ENCODE assay signal across 11 cellular contexts in the genomic region with DNA sequence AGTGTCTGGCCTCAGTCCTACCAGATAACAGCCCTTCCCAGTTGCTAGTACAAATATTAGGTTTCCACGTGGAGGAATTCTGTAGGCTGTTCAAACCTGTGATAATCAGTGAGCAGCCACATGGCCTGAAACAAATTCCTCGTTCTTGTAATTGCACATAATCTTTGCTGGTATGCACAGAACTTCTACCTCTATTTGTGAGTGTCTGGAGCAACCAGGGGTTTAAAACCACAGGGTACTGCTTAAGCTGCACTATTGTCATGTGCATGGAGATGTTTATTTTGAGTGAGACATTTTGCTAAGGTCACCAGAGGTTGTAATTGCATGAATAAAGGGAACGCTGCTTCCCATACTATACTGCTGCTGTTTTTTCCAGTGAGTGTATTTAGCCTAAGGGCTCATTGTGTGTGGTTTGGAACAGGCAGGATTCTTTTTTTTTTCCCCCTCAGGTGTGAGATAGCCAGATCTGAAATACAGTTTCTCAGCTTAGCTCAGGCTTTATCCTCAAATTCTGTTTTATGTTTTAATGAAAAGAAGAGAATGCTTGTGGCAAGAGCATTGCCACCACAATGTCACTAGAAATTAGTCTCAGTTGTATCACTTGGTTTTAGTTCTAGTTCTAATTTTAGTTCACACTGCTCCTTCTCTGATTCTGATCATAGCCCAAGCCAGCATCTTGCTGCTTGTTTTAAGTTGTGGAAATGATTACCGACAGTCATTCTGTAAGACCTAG.
DNase-seq lines count a peak whose midpoint lies in the region; ATAC-seq, FAIRE-seq and TF ChIP-seq lines count a peak whose summit lies in the region.
"Had no signal": no experiment of that assay in that cellular context is flagged by ENCODE, and none has a peak within 500 bp of the region (broad histone marks: within the 10 kb centered on the region; RNA-seq: fewer than 3 reads in every experiment).

No MANE protein-coding gene starts in this region.

- peaks cover 8% of the 10 kb centered on the region for H3K4me1 Mint-ChIP-seq in astrocyte (ENCODE audit: low read depth, unreplicated experiment)

- ATAC-seq in GM18861 (IDR thresholded peaks at IDR 0.05; ENCODE audit: unreplicated experiment) (no peak), HG02981 (IDR thresholded peaks at IDR 0.05; ENCODE audit: unreplicated experiment) (no peak)
- ATAC-seq: activated CD8-positive, alpha-beta T cell treated with anti-CD3 and anti-CD28 coated beads, Interleukin-2, amount 10 ng/mL, durations not matched to agents 7 days and 5 days; activated naive CD4-positive, alpha-beta T cell treated with anti-CD3 and anti-CD28 coated beads, Interleukin-2, amount 50 U/mL, for 72 hours had no signal

- FAIRE-seq in astrocyte (lab: Jason Lieb, UNC) (no peak), small intestine (lab: Jason Lieb, UNC) (no peak)
- FAIRE-seq: endometrium had no signal

- TF ChIP-seq CTCF in astrocyte (IDR thresholded peaks at IDR 0.05; ENCODE audit: insufficient read depth, low read depth, low read length): no peak
- TF ChIP-seq CTCF in hepatocyte (IDR thresholded peaks at IDR 0.05; ENCODE audit: poor library complexity): no peak

- H3K79me2 ChIP-seq in astrocyte (ENCODE audit: insufficient read depth, low read length): no peaks in the 10 kb centered on the region
- peaks cover 62% of the 10 kb centered on the region for H3K79me2 ChIP-seq in hepatocyte

- H3K4me2 ChIP-seq in astrocyte (ENCODE audit: low read length): no peak overlapping the region
- peak overlapping the region; percentile 56 for H3K4me2 ChIP-seq in hepatocyte

- H3K27me3 ChIP-seq in HUES48 (ENCODE audit: control insufficient read depth, insufficient read depth, low read length) (no peaks in the 10 kb centered on the region), astrocyte (ENCODE audit: insufficient read depth, low read length) (peaks cover 5% of the 10 kb centered on the region), hepatocyte (no peaks in the 10 kb centered on the region), small intestine (ENCODE audit: control insufficient read depth in 2 of 2, insufficient read depth in 2 of 2, low read length in 2 of 2) (no peaks in the 10 kb centered on the region)
- H3K27me3 ChIP-seq: MG63 had no signal

- H2AFZ ChIP-seq in astrocyte (ENCODE audit: low read depth, low read length): no peak overlapping the region
- no peak overlapping the region for H2AFZ ChIP-seq in hepatocyte

- peak; percentile 6 for DNase-seq in astrocyte (ENCODE audit: low read depth)
- DNase-seq in hepatocyte (ENCODE audit: low spot score): peak; percentile 38
- peak; percentile 53 for DNase-seq in small intestine
- DNase-seq in COR-L47 (lab: John Stamatoyannopoulos, UW): no peak
- DNase-seq: activated CD8-positive, alpha-beta T cell treated with anti-CD3 and anti-CD28 coated beads, Interleukin-2, amount 10 ng/mL, durations not matched to agents 7 days and 5 days; MG63 had no signal

- H3K9me3 Mint-ChIP-seq in astrocyte (ENCODE audit: unreplicated experiment): no peaks in the 10 kb centered on the region
- H3K9me3 Mint-ChIP-seq: activated naive CD4-positive, alpha-beta T cell treated with anti-CD3 and anti-CD28 coated beads, Interleukin-2, amount 50 U/mL, for 72 hours had no signal

- peaks cover 8% of the 10 kb centered on the region for H3K27me3 Mint-ChIP-seq in astrocyte (ENCODE audit: low read depth, unreplicated experiment)

- H3K27ac Mint-ChIP-seq in astrocyte (ENCODE audit: unreplicated experiment): no peak overlapping the region
- H3K27ac Mint-ChIP-seq: activated CD8-positive, alpha-beta T cell treated with anti-CD3 and anti-CD28 coated beads, Interleukin-2, amount 10 ng/mL, durations not matched to agents 7 days and 5 days; activated naive CD4-positive, alpha-beta T cell treated with anti-CD3 and anti-CD28 coated beads, Interleukin-2, amount 50 U/mL, for 72 hours had no signal

- H4K20me1 ChIP-seq in astrocyte (ENCODE audit: insufficient read depth, low read length): no peaks in the 10 kb centered on the region
- no peaks in the 10 kb centered on the region for H4K20me1 ChIP-seq in hepatocyte (ENCODE audit: insufficient read depth, poor library complexity, severe bottlenecking)

- 0 out of 2 replicates have a peak, but pooled peaks cover 3% of the 10 kb centered on the region for H3K36me3 ChIP-seq in HUES48 (ENCODE audit: control insufficient read depth, insufficient read depth, low read length)
- H3K36me3 ChIP-seq in astrocyte (ENCODE audit: insufficient read depth, low read length): no peaks in the 10 kb centered on the region
- no peaks in the 10 kb centered on the region for H3K36me3 ChIP-seq in hepatocyte (replicated peaks; ENCODE audit: insufficient read depth, low read depth)
- H3K36me3 ChIP-seq in small intestine (ENCODE audit: control insufficient read depth in 2 of 2, insufficient read depth in 2 of 2, low read length in 2 of 2): peaks cover 0 to 7% of the 10 kb centered on the region in 2 donors
- H3K36me3 ChIP-seq: MG63 had no signal

- no peaks in the 10 kb centered on the region for H3K36me3 Mint-ChIP-seq in astrocyte (ENCODE audit: low read depth, unreplicated experiment)

- WGBS in hepatocyte (ENCODE audit: low lambda C conversion rate, missing lambda C conversion rate): 14% methylated on average over 4 of the region's 4 CpGs
- WGBS in small intestine, 3 donors: 29 to 43% (median 42%) methylated on average over 4 of the region's 4 CpGs

- H3K9ac ChIP-seq in HUES48 (ENCODE audit: low read depth, low read length) (no peak overlapping the region), astrocyte (ENCODE audit: low read length) (no peak overlapping the region)

- H3K9me3 ChIP-seq in HUES48 (ENCODE audit: control insufficient read depth, insufficient read depth, low read length): no peaks in the 10 kb centered on the region
- no peaks in the 10 kb centered on the region for H3K9me3 ChIP-seq in astrocyte (ENCODE audit: insufficient read depth, low read depth, low read length)
- H3K9me3 ChIP-seq in hepatocyte (ENCODE audit: low read depth): no peaks in the 10 kb centered on the region
- no peaks in the 10 kb centered on the region for H3K9me3 ChIP-seq in small intestine (ENCODE audit: control insufficient read depth, low read depth)
- H3K9me3 ChIP-seq: MG63 had no signal

- no peak overlapping the region for H3K4me3 Mint-ChIP-seq in astrocyte (ENCODE audit: unreplicated experiment)
- H3K4me3 Mint-ChIP-seq: activated CD8-positive, alpha-beta T cell treated with anti-CD3 and anti-CD28 coated beads, Interleukin-2, amount 10 ng/mL, durations not matched to agents 7 days and 5 days had no signal

- H3K27ac ChIP-seq in HUES48 (ENCODE audit: low read depth, low read length): peak overlapping the region; percentile 26
- no peak overlapping the region for H3K27ac ChIP-seq in astrocyte (ENCODE audit: low read depth, low read length)
- H3K27ac ChIP-seq in hepatocyte: peak overlapping the region; percentile 85
- H3K27ac ChIP-seq in small intestine (ENCODE audit: low read depth in 1 of 2, low read length in 1 of 2): no peak overlapping the region

- H3K4me3 ChIP-seq in HUES48 (ENCODE audit: low read depth, low read length): no peak overlapping the region
- H3K4me3 ChIP-seq in astrocyte (ENCODE audit: insufficient read depth, low read depth, low read length): no peak overlapping the region
- no peak overlapping the region for H3K4me3 ChIP-seq in hepatocyte
- H3K4me3 ChIP-seq in small intestine (ENCODE audit: low read depth in 1 of 2, low read length in 2 of 2): no peak overlapping the region
- H3K4me3 ChIP-seq: MG63 had no signal

- H3K9me2 ChIP-seq in hepatocyte (replicated peaks; ENCODE audit: insufficient read depth): no peaks in the 10 kb centered on the region

- H3K4me1 ChIP-seq in HUES48 (ENCODE audit: control insufficient read depth, insufficient read depth, low read length) (peaks cover 18% of the 10 kb centered on the region), astrocyte (ENCODE audit: insufficient read depth, low read length) (no peaks in the 10 kb centered on the region), hepatocyte (ENCODE audit: insufficient read depth) (peaks cover 36% of the 10 kb centered on the region), small intestine (ENCODE audit: control insufficient read depth in 2 of 2, insufficient read depth in 1 of 2, low read depth in 1 of 2, low read length in 1 of 2) (peaks cover 0 to 7% of the 10 kb centered on the region in 2 donors)

Comparison
In these comparisons a context has a peak if more than half of its experiments do, and no peak if none do; other contexts are left out.
1. H3K27ac ChIP-seq: peak in HUES48 (single experiment) and hepatocyte (single experiment); none in astrocyte (single experiment) and small intestine (0 of 2).